In genomic region chr14:35078082-35078481, GRCh38 we compare ENCODE assay signal across 2 cellular contexts.
TF ChIP-seq lines count a peak whose summit lies in the region.

No MANE protein-coding gene starts in this region.

TF ChIP-seq in HepG2, 621 proteins besides CTCF, POLR2A, EP300 and RAD21 (continues in another document):
- TF ChIP-seq THAP11 (CRISPR knock-in tag; IDR thresholded peaks at IDR 0.05) (0 out of 2 replicates have a peak, but pooled peaks have one; percentile 26), ZNF737 (CRISPR knock-in tag; IDR thresholded peaks at IDR 0.05; ENCODE audit: borderline replicate concordance) (no peak), ASH2L (IDR thresholded peaks at IDR 0.05; ENCODE audit: insufficient read length, low read depth, low read length) (no peak), ZNF788 (CRISPR knock-in tag; IDR thresholded peaks at IDR 0.05; ENCODE audit: borderline replicate concordance) (no peak), ZFP37 (CRISPR knock-in tag; IDR thresholded peaks at IDR 0.05; ENCODE audit: borderline replicate concordance) (no peak), ZNF850 (CRISPR knock-in tag; conservative IDR thresholded peaks at IDR 0.05) (no peak), ZNF225 (CRISPR knock-in tag; IDR thresholded peaks at IDR 0.05) (no peak), NKX3-1 (CRISPR knock-in tag; IDR thresholded peaks at IDR 0.05) (no peak), POLR2AphosphoS5 (IDR thresholded peaks at IDR 0.05; ENCODE audit: low read depth, low read length) (no peak), ERF (CRISPR knock-in tag; IDR thresholded peaks at IDR 0.05) (peak; percentile 40; the same call in 1 of the 2 replicates), GABPA (IDR thresholded peaks at IDR 0.05; ENCODE audit: low read depth, low read length) (no peak), GABPA (CRISPR knock-in tag; IDR thresholded peaks at IDR 0.05; ENCODE audit: low read depth) (peak; percentile 20; the same call in 1 of the 2 replicates), DPF2 (CRISPR knock-in tag; IDR thresholded peaks at IDR 0.05; ENCODE audit: borderline replicate concordance, low read depth) (peak; percentile 46; the same call in 1 of the 2 replicates), ELF1 (CRISPR knock-in tag; IDR thresholded peaks at IDR 0.05) (no peak), NR2F6 (IDR thresholded peaks at IDR 0.05) (peak; percentile 90), NR2F6 (CRISPR knock-in tag; IDR thresholded peaks at IDR 0.05) (peak; percentile 92), SNRNP70 (IDR thresholded peaks at IDR 0.05; ENCODE audit: low read depth, low read length) (no peak), MEIS2 (CRISPR knock-in tag; IDR thresholded peaks at IDR 0.05) (0 out of 2 replicates have a peak, but pooled peaks have one; percentile 40), ESRRA (CRISPR knock-in tag; IDR thresholded peaks at IDR 0.05; ENCODE audit: low read depth) (peak; percentile 72; the same call in 1 of the 2 replicates), NR2C2 (CRISPR knock-in tag; IDR thresholded peaks at IDR 0.05; ENCODE audit: borderline replicate concordance) (0 out of 2 replicates have a peak, but pooled peaks have one; percentile 66), HNF4A (CRISPR knock-in tag; IDR thresholded peaks at IDR 0.05) (peak; percentile 98), NFKBIZ (CRISPR knock-in tag; IDR thresholded peaks at IDR 0.05) (no peak), SETDB1 (CRISPR knock-in tag; IDR thresholded peaks at IDR 0.05; ENCODE audit: borderline replicate concordance) (no peak)
- TF ChIP-seq, protein P1, sequence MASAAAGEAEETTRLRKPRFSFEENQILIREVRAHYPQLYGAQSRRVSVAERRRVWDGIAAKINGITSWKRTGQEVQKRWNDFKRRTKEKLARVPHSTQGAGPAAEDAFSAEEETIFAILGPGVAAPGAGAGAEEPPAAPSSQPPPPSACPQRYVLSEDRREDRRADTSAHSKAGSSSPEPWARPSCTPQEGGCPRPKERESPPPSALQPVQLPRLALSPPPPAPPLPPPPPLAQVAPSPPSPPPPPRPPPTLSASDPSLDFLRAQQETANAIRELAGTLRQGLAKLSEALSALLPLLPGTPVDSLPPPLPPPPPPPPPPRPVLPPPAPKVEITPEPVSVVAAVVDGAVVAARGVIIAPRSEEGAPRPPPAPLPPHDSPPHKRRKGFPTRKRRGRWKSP (CRISPR knock-in tag; IDR thresholded peaks at IDR 0.05): no peak
- TF ChIP-seq, protein P2, sequence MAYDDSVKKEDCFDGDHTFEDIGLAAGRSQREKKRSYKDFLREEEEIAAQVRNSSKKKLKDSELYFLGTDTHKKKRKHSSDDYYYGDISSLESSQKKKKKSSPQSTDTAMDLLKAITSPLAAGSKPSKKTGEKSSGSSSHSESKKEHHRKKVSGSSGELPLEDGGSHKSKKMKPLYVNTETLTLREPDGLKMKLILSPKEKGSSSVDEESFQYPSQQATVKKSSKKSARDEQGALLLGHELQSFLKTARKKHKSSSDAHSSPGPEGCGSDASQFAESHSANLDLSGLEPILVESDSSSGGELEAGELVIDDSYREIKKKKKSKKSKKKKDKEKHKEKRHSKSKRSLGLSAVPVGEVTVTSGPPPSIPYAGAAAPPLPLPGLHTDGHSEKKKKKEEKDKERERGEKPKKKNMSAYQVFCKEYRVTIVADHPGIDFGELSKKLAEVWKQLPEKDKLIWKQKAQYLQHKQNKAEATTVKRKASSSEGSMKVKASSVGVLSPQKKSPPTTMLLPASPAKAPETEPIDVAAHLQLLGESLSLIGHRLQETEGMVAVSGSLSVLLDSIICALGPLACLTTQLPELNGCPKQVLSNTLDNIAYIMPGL (CRISPR knock-in tag; IDR thresholded peaks at IDR 0.05; ENCODE audit: borderline replicate concordance in 1 of 2, low read depth in 1 of 2): no peak
- TF ChIP-seq, protein P3, sequence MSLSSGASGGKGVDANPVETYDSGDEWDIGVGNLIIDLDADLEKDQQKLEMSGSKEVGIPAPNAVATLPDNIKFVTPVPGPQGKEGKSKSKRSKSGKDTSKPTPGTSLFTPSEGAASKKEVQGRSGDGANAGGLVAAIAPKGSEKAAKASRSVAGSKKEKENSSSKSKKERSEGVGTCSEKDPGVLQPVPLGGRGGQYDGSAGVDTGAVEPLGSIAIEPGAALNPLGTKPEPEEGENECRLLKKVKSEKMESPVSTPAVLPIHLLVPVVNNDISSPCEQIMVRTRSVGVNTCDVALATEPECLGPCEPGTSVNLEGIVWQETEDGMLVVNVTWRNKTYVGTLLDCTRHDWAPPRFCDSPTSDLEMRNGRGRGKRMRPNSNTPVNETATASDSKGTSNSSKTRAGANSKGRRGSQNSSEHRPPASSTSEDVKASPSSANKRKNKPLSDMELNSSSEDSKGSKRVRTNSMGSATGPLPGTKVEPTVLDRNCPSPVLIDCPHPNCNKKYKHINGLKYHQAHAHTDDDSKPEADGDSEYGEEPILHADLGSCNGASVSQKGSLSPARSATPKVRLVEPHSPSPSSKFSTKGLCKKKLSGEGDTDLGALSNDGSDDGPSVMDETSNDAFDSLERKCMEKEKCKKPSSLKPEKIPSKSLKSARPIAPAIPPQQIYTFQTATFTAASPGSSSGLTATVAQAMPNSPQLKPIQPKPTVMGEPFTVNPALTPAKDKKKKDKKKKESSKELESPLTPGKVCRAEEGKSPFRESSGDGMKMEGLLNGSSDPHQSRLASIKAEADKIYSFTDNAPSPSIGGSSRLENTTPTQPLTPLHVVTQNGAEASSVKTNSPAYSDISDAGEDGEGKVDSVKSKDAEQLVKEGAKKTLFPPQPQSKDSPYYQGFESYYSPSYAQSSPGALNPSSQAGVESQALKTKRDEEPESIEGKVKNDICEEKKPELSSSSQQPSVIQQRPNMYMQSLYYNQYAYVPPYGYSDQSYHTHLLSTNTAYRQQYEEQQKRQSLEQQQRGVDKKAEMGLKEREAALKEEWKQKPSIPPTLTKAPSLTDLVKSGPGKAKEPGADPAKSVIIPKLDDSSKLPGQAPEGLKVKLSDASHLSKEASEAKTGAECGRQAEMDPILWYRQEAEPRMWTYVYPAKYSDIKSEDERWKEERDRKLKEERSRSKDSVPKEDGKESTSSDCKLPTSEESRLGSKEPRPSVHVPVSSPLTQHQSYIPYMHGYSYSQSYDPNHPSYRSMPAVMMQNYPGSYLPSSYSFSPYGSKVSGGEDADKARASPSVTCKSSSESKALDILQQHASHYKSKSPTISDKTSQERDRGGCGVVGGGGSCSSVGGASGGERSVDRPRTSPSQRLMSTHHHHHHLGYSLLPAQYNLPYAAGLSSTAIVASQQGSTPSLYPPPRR (CRISPR knock-in tag; IDR thresholded peaks at IDR 0.05; ENCODE audit: borderline replicate concordance): peak; percentile 30; the same call in 1 of the 2 replicates
- TF ChIP-seq, protein P4, sequence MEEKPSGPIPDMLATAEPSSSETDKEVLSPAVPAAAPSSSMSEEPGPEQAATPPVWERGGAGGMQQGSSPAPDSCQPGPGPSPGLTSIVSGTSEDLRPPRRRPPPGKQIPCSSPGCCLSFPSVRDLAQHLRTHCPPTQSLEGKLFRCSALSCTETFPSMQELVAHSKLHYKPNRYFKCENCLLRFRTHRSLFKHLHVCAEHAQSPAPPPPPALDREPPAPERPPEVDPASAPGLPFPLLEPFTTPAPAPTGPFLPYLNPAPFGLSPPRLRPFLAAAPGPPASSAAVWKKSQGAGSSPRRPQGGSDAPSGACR (CRISPR knock-in tag; IDR thresholded peaks at IDR 0.05): peak; percentile 70; the same call in 1 of the 2 replicates

TF ChIP-seq in GM23338, 12 proteins besides CTCF, POLR2A, EP300 and RAD21:
- no peak for TF ChIP-seq NANOG (IDR thresholded peaks at IDR 0.05; ENCODE audit: borderline replicate concordance)
- TF ChIP-seq ZNF114 (CRISPR knock-in tag; IDR thresholded peaks at IDR 0.05): no peak
- TF ChIP-seq ZNF331 (CRISPR knock-in tag; IDR thresholded peaks at IDR 0.05; ENCODE audit: low read depth): no peak
- TF ChIP-seq EZH2phosphoT487 (IDR thresholded peaks at IDR 0.05; ENCODE audit: unreplicated experiment): no peak
- no peak for TF ChIP-seq EZH2 (IDR thresholded peaks at IDR 0.05; ENCODE audit: low read depth, unreplicated experiment)
- TF ChIP-seq, protein P5, sequence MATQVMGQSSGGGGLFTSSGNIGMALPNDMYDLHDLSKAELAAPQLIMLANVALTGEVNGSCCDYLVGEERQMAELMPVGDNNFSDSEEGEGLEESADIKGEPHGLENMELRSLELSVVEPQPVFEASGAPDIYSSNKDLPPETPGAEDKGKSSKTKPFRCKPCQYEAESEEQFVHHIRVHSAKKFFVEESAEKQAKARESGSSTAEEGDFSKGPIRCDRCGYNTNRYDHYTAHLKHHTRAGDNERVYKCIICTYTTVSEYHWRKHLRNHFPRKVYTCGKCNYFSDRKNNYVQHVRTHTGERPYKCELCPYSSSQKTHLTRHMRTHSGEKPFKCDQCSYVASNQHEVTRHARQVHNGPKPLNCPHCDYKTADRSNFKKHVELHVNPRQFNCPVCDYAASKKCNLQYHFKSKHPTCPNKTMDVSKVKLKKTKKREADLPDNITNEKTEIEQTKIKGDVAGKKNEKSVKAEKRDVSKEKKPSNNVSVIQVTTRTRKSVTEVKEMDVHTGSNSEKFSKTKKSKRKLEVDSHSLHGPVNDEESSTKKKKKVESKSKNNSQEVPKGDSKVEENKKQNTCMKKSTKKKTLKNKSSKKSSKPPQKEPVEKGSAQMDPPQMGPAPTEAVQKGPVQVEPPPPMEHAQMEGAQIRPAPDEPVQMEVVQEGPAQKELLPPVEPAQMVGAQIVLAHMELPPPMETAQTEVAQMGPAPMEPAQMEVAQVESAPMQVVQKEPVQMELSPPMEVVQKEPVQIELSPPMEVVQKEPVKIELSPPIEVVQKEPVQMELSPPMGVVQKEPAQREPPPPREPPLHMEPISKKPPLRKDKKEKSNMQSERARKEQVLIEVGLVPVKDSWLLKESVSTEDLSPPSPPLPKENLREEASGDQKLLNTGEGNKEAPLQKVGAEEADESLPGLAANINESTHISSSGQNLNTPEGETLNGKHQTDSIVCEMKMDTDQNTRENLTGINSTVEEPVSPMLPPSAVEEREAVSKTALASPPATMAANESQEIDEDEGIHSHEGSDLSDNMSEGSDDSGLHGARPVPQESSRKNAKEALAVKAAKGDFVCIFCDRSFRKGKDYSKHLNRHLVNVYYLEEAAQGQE (IDR thresholded peaks at IDR 0.05; ENCODE audit: unreplicated experiment): no peak
- TF ChIP-seq STAT1 (IDR thresholded peaks at IDR 0.05; ENCODE audit: unreplicated experiment): no peak
- TF ChIP-seq JUNB (IDR thresholded peaks at IDR 0.05; ENCODE audit: unreplicated experiment): no peak
